Comparison of ENCODE assay signal across 1 cellular context in the genomic region with DNA sequence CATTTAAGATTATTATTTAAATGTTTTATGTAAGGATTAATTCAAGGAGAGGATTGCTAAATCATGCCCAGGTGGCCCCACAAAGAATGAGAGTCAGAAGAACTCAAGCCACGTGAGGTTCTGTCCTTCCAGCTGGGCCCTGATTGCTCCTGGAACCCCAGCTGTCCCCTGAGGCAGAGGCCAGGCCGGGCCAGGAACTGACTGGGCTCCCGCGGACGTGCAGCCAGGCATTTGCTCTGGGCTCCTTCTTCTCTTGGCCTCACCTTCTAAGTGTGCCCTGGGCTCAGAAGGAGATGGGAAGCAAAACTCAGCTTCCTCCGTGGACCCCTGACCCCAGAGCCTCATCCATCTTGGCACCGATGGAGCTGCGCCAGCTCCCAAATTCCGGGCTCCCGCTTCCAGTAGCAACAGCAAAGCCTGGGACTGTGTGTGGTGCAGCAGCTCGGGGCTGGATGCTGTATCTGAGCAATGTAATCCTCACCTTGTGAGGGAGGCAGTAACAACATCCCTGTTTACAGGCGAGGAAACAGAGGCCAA.
TF ChIP-seq lines count a peak whose summit lies in the region.

No MANE protein-coding gene starts in this region.

TF ChIP-seq in H1, 55 proteins besides CTCF, POLR2A, EP300 and RAD21:
- TF ChIP-seq NANOG (IDR thresholded peaks at IDR 0.05; ENCODE audit: insufficient read depth, low read depth, low read length, poor library complexity, severe bottlenecking) (no peak), TAF7 (optimal IDR thresholded peaks at IDR 0.05; ENCODE audit: borderline replicate concordance, low read depth, low read length) (no peak), CBX5 (IDR thresholded peaks at IDR 0.05; ENCODE audit: low read depth, low read length) (no peak), CREB1 (IDR thresholded peaks at IDR 0.05) (no peak), KDM5A (IDR thresholded peaks at IDR 0.05; ENCODE audit: low read length) (no peak), KDM4A (IDR thresholded peaks at IDR 0.05; ENCODE audit: low read depth, low read length, severe bottlenecking) (no peak), RNF2 (IDR thresholded peaks at IDR 0.05; ENCODE audit: borderline replicate concordance, low read depth, low read length, missing control alignments, poor library complexity, severe bottlenecking) (no peak), SP2 (IDR thresholded peaks at IDR 0.05; ENCODE audit: low read length) (no peak), ASH2L (IDR thresholded peaks at IDR 0.05; ENCODE audit: low read length) (no peak), EGR1 (IDR thresholded peaks at IDR 0.05; ENCODE audit: borderline replicate concordance, low read depth, low read length) (no peak), KDM1A (IDR thresholded peaks at IDR 0.05; ENCODE audit: borderline replicate concordance, low read length) (no peak), JUN (IDR thresholded peaks at IDR 0.05; ENCODE audit: low read depth, low read length) (no peak), TBP (IDR thresholded peaks at IDR 0.05; ENCODE audit: low read depth, low read length) (no peak)
- TF ChIP-seq, protein P1, sequence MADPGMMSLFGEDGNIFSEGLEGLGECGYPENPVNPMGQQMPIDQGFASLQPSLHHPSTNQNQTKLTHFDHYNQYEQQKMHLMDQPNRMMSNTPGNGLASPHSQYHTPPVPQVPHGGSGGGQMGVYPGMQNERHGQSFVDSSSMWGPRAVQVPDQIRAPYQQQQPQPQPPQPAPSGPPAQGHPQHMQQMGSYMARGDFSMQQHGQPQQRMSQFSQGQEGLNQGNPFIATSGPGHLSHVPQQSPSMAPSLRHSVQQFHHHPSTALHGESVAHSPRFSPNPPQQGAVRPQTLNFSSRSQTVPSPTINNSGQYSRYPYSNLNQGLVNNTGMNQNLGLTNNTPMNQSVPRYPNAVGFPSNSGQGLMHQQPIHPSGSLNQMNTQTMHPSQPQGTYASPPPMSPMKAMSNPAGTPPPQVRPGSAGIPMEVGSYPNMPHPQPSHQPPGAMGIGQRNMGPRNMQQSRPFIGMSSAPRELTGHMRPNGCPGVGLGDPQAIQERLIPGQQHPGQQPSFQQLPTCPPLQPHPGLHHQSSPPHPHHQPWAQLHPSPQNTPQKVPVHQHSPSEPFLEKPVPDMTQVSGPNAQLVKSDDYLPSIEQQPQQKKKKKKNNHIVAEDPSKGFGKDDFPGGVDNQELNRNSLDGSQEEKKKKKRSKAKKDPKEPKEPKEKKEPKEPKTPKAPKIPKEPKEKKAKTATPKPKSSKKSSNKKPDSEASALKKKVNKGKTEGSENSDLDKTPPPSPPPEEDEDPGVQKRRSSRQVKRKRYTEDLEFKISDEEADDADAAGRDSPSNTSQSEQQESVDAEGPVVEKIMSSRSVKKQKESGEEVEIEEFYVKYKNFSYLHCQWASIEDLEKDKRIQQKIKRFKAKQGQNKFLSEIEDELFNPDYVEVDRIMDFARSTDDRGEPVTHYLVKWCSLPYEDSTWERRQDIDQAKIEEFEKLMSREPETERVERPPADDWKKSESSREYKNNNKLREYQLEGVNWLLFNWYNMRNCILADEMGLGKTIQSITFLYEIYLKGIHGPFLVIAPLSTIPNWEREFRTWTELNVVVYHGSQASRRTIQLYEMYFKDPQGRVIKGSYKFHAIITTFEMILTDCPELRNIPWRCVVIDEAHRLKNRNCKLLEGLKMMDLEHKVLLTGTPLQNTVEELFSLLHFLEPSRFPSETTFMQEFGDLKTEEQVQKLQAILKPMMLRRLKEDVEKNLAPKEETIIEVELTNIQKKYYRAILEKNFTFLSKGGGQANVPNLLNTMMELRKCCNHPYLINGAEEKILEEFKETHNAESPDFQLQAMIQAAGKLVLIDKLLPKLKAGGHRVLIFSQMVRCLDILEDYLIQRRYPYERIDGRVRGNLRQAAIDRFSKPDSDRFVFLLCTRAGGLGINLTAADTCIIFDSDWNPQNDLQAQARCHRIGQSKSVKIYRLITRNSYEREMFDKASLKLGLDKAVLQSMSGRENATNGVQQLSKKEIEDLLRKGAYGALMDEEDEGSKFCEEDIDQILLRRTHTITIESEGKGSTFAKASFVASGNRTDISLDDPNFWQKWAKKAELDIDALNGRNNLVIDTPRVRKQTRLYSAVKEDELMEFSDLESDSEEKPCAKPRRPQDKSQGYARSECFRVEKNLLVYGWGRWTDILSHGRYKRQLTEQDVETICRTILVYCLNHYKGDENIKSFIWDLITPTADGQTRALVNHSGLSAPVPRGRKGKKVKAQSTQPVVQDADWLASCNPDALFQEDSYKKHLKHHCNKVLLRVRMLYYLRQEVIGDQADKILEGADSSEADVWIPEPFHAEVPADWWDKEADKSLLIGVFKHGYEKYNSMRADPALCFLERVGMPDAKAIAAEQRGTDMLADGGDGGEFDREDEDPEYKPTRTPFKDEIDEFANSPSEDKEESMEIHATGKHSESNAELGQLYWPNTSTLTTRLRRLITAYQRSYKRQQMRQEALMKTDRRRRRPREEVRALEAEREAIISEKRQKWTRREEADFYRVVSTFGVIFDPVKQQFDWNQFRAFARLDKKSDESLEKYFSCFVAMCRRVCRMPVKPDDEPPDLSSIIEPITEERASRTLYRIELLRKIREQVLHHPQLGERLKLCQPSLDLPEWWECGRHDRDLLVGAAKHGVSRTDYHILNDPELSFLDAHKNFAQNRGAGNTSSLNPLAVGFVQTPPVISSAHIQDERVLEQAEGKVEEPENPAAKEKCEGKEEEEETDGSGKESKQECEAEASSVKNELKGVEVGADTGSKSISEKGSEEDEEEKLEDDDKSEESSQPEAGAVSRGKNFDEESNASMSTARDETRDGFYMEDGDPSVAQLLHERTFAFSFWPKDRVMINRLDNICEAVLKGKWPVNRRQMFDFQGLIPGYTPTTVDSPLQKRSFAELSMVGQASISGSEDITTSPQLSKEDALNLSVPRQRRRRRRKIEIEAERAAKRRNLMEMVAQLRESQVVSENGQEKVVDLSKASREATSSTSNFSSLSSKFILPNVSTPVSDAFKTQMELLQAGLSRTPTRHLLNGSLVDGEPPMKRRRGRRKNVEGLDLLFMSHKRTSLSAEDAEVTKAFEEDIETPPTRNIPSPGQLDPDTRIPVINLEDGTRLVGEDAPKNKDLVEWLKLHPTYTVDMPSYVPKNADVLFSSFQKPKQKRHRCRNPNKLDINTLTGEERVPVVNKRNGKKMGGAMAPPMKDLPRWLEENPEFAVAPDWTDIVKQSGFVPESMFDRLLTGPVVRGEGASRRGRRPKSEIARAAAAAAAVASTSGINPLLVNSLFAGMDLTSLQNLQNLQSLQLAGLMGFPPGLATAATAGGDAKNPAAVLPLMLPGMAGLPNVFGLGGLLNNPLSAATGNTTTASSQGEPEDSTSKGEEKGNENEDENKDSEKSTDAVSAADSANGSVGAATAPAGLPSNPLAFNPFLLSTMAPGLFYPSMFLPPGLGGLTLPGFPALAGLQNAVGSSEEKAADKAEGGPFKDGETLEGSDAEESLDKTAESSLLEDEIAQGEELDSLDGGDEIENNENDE (IDR thresholded peaks at IDR 0.05; ENCODE audit: insufficient replicate concordance, low read length): no peak
